Comparison of ENCODE assay signal across 1 cellular context in genomic region chrX:2521092-2521926, GRCh38.
TF ChIP-seq lines count a peak whose summit lies in the region.

No MANE protein-coding gene starts in this region.

TF ChIP-seq in WTC11, 78 proteins besides CTCF, POLR2A, EP300 and RAD21 (continued from another document):
- TF ChIP-seq ATF2 (CRISPR knock-in tag; IDR thresholded peaks at IDR 0.05; ENCODE audit: borderline replicate concordance, low read depth) (no peak), STAT6 (CRISPR knock-in tag; conservative IDR thresholded peaks at IDR 0.05; ENCODE audit: low read depth) (no peak), E2F1 (CRISPR knock-in tag; IDR thresholded peaks at IDR 0.05) (no peak)
